In the genomic region with DNA sequence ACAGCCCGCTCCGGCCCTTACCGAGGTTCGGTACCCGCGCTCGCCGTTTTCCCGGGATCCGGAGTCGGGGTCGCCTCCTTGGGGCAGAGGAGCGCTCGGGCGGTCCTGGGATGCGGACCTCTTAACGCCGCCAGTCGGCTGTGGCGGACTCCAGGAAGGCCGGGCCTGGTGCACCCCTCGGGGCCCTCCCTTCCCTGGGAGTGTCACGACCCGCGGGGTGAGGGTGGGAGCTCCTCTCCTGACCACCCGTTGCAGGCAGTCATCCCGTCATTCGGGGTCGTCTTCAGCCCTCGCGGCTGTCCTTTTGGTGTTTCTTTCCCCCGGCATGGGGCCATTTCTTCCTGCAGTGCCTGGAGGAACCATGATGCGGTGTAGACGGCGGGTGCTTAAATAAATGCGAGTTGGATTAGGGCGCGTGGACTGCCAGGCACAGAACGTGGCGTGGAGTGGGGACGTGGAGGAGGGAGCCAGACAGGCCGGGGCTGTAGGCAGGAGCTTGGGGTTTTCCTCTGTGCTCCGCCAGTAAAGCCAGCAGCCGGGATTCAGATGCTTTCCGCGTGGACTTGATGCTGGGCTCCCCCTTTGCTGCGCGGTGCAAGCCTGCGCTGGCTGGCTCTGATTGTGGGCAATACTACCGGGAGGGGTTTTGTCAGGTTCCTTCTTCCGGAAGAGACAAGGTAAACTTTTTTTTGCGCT, we compare ENCODE assay signal across 1 cellular context.
TF ChIP-seq lines count a peak whose summit lies in the region.

No MANE protein-coding gene starts in this region.

TF ChIP-seq in GM23338, 12 proteins besides CTCF, POLR2A, EP300 and RAD21 (continued from another document):
- TF ChIP-seq, protein P1, sequence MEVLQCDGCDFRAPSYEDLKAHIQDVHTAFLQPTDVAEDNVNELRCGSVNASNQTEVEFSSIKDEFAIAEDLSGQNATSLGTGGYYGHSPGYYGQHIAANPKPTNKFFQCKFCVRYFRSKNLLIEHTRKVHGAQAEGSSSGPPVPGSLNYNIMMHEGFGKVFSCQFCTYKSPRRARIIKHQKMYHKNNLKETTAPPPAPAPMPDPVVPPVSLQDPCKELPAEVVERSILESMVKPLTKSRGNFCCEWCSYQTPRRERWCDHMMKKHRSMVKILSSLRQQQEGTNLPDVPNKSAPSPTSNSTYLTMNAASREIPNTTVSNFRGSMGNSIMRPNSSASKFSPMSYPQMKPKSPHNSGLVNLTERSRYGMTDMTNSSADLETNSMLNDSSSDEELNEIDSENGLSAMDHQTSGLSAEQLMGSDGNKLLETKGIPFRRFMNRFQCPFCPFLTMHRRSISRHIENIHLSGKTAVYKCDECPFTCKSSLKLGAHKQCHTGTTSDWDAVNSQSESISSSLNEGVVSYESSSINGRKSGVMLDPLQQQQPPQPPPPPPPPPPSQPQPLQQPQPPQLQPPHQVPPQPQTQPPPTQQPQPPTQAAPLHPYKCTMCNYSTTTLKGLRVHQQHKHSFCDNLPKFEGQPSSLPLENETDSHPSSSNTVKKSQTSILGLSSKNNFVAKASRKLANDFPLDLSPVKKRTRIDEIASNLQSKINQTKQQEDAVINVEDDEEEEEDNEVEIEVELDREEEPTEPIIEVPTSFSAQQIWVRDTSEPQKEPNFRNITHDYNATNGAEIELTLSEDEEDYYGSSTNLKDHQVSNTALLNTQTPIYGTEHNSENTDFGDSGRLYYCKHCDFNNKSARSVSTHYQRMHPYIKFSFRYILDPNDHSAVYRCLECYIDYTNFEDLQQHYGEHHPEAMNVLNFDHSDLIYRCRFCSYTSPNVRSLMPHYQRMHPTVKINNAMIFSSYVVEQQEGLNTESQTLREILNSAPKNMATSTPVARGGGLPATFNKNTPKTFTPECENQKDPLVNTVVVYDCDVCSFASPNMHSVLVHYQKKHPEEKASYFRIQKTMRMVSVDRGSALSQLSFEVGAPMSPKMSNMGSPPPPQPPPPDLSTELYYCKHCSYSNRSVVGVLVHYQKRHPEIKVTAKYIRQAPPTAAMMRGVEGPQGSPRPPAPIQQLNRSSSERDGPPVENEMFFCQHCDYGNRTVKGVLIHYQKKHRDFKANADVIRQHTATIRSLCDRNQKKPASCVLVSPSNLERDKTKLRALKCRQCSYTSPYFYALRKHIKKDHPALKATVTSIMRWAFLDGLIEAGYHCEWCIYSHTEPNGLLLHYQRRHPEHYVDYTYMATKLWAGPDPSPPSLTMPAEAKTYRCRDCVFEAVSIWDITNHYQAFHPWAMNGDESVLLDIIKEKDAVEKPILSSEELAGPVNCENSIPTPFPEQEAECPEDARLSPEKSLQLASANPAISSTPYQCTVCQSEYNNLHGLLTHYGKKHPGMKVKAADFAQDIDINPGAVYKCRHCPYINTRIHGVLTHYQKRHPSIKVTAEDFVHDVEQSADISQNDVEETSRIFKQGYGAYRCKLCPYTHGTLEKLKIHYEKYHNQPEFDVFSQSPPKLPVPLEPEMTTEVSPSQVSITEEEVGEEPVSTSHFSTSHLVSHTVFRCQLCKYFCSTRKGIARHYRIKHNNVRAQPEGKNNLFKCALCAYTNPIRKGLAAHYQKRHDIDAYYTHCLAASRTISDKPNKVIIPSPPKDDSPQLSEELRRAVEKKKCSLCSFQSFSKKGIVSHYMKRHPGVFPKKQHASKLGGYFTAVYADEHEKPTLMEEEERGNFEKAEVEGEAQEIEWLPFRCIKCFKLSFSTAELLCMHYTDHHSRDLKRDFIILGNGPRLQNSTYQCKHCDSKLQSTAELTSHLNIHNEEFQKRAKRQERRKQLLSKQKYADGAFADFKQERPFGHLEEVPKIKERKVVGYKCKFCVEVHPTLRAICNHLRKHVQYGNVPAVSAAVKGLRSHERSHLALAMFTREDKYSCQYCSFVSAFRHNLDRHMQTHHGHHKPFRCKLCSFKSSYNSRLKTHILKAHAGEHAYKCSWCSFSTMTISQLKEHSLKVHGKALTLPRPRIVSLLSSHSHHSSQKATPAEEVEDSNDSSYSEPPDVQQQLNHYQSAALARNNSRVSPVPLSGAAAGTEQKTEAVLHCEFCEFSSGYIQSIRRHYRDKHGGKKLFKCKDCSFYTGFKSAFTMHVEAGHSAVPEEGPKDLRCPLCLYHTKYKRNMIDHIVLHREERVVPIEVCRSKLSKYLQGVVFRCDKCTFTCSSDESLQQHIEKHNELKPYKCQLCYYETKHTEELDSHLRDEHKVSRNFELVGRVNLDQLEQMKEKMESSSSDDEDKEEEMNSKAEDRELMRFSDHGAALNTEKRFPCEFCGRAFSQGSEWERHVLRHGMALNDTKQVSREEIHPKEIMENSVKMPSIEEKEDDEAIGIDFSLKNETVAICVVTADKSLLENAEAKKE (CRISPR knock-in tag; IDR thresholded peaks at IDR 0.05) = no peak
- TF ChIP-seq STAT1 (IDR thresholded peaks at IDR 0.05; ENCODE audit: unreplicated experiment) = no peak
